18 cellular contexts compared by ENCODE assay signal in genomic region chr15:39191871-39192281, GRCh38.
A peak's percentile ranks its signal among the peaks of the same experiment; 100 is the strongest.
DNase-seq lines count a peak whose midpoint lies in the region; ATAC-seq and TF ChIP-seq lines count a peak whose summit lies in the region.
"Had no signal": no experiment of that assay in that cellular context is flagged by ENCODE, and none has a peak within 500 bp of the region (broad histone marks: within the 10 kb centered on the region; RNA-seq: fewer than 3 reads in every experiment).

No MANE protein-coding gene starts in this region.

- H4K12ac ChIP-seq in trophoblast cell (ENCODE audit: low read depth, low read length) = no peak overlapping the region

- H3K4ac ChIP-seq in trophoblast cell (ENCODE audit: low read depth, low read length) = no peak overlapping the region

- H3K9me3 ChIP-seq in GM23248 (ENCODE audit: low read depth) = no peaks in the 10 kb centered on the region
- H3K9me3 ChIP-seq in trophoblast cell (ENCODE audit: insufficient read depth, low read depth, low read length) = no peaks in the 10 kb centered on the region
- no peaks in the 10 kb centered on the region for H3K9me3 ChIP-seq in esophagus muscularis mucosa
- H3K9me3 ChIP-seq: thoracic aorta had no signal

- H4K20me1 ChIP-seq in GM23248 (ENCODE audit: insufficient read depth) = no peaks in the 10 kb centered on the region

- H4K91ac ChIP-seq in trophoblast cell (ENCODE audit: low read depth, low read length) = no peak overlapping the region

- no peak overlapping the region for H2AFZ ChIP-seq in GM23248
- no peak overlapping the region for H2AFZ ChIP-seq in trophoblast cell (ENCODE audit: insufficient read depth, low read length, poor library complexity)

- H3K14ac ChIP-seq in trophoblast cell (ENCODE audit: low read length) = no peak overlapping the region

- no peak overlapping the region for H2BK12ac ChIP-seq in trophoblast cell (ENCODE audit: low read length)

- H3F3A ChIP-seq in GM23248 (ENCODE audit: insufficient read depth) = peaks cover 89% of the 10 kb centered on the region

- H3K27me3 ChIP-seq in GM23248 (replicated peaks; ENCODE audit: insufficient read depth) (no peaks in the 10 kb centered on the region), trophoblast cell (ENCODE audit: insufficient read depth, low read length) (no peaks in the 10 kb centered on the region), esophagus muscularis mucosa (no peaks in the 10 kb centered on the region)

- H3K27ac ChIP-seq in GM23248 = peak overlapping the region; percentile 70
- H3K27ac ChIP-seq in trophoblast cell (ENCODE audit: low read depth, low read length) = peak overlapping the region; percentile 68
- no peak overlapping the region for H3K27ac ChIP-seq in esophagus muscularis mucosa (replicated peaks in 1 of 4)
- H3K27ac ChIP-seq: C4-2B, dorsolateral prefrontal cortex, thoracic aorta had no signal

- H3K4me3 ChIP-seq in GM23248 (no peak overlapping the region), fibroblast of the aortic adventitia (ENCODE audit: low read depth, low read length) (no peak overlapping the region), trophoblast cell (ENCODE audit: low read depth, low read length) (no peak overlapping the region), esophagus muscularis mucosa (no peak overlapping the region)
- H3K4me3 ChIP-seq: dorsolateral prefrontal cortex, thoracic aorta had no signal

- DNase-seq in GM23248 (peak; percentile 66), fibroblast of the aortic adventitia (ENCODE audit: low read depth) (peak; percentile 59), trophoblast cell (peak in 1 of 2 donors; percentile 67), iPS-NIHi11 (ENCODE audit: low spot score) (no peak), RKO (ENCODE audit: low spot score) (no peak), esophagus muscularis mucosa (ENCODE audit: extremely low spot score) (no peak), NCI-H2029 treated with DMSO at 0.1 percent for 48 hours (lab: John Stamatoyannopoulos, UW) (no peak)
- DNase-seq: activated CD4-positive, alpha-beta T cell treated with anti-CD3 and anti-CD28 coated beads, Interleukin-2, amount 10 ng/mL, durations not matched to agents 7 days and 5 days; activated T-cell treated with anti-CD3 and anti-CD28 coated beads, Interleukin-2, amount 50 U/mL, for 4 hours; DMS79 treated with DMSO at 0.1 percent for 48 hours; dorsolateral prefrontal cortex; immature natural killer cell; NCI-H187 treated with DMSO at 0.1 percent for 48 hours; posterior cingulate gyrus had no signal

- no peak for TF ChIP-seq CTCF in fibroblast of the aortic adventitia (IDR thresholded peaks at IDR 0.05; ENCODE audit: insufficient read depth, low read length)
- no peak for TF ChIP-seq CTCF in esophagus muscularis mucosa (IDR thresholded peaks at IDR 0.05)

- H3K4me1 ChIP-seq in GM23248 (ENCODE audit: insufficient read depth) (peaks cover 91% of the 10 kb centered on the region), trophoblast cell (ENCODE audit: control insufficient read depth in 1 of 2, insufficient read depth in 2 of 2, low read length in 2 of 2) (peaks cover 3 to 9% of the 10 kb centered on the region in 2 experiments), esophagus muscularis mucosa (peaks cover 0 to 8% (median 7%) of the 10 kb centered on the region in 4 donors)

- H2AK5ac ChIP-seq in trophoblast cell (ENCODE audit: low read length) = no peak overlapping the region

- H3K18ac ChIP-seq in trophoblast cell (ENCODE audit: low read length) = no peak overlapping the region

- H3K9me2 ChIP-seq in GM23248 (ENCODE audit: insufficient read depth) = no peaks in the 10 kb centered on the region

- peaks cover 26% of the 10 kb centered on the region; the same call in 1 of the 2 replicates for H3K79me2 ChIP-seq in GM23248 (ENCODE audit: insufficient read depth)
- H3K79me2 ChIP-seq in trophoblast cell (ENCODE audit: control insufficient read depth, insufficient read depth, low read length, poor library complexity) = no peaks in the 10 kb centered on the region

- H3K9ac ChIP-seq in GM23248 = peak overlapping the region; percentile 39
- H3K9ac ChIP-seq in trophoblast cell (ENCODE audit: low read length) = no peak overlapping the region

- ATAC-seq in SK-N-SH treated with all-trans-retinoic acid at 6 μM for 48 hours = peak; percentile 56
- ATAC-seq: activated T-cell treated with anti-CD3 and anti-CD28 coated beads, Interleukin-2, amount 50 U/mL, for 4 hours; HCT116 had no signal

- H3K4me2 ChIP-seq in GM23248 (ENCODE audit: unreplicated experiment) = peak overlapping the region; percentile 41
- H3K4me2 ChIP-seq in trophoblast cell (ENCODE audit: low read length) = no peak overlapping the region

- H3K36me3 ChIP-seq in GM23248 (ENCODE audit: low read depth) (no peaks in the 10 kb centered on the region), trophoblast cell (ENCODE audit: control insufficient read depth in 1 of 2, insufficient read depth in 2 of 2, low read length in 2 of 2) (no peaks in the 10 kb centered on the region), esophagus muscularis mucosa (no peaks in the 10 kb centered on the region)
- H3K36me3 ChIP-seq: thoracic aorta had no signal

- in situ Hi-C loops in GM23248 (cut with MboI) = no loop called here

- H4K8ac ChIP-seq in trophoblast cell (ENCODE audit: low read depth, low read length) = no peak overlapping the region

- H2BK120ac ChIP-seq in trophoblast cell (ENCODE audit: insufficient read depth, low read length, poor library complexity) = no peak overlapping the region

- no peak overlapping the region for H2BK5ac ChIP-seq in trophoblast cell (ENCODE audit: low read depth, low read length, poor library complexity)

- no peak for TF ChIP-seq POLR2A in esophagus muscularis mucosa (IDR thresholded peaks at IDR 0.05; ENCODE audit: low read depth)

- H3K79me1 ChIP-seq in trophoblast cell (ENCODE audit: low read length) = peaks cover 13% of the 10 kb centered on the region

- intact Hi-C loops in esophagus muscularis mucosa (cut with DNase I) = no loop called here

- TF ChIP-seq EP300 in esophagus muscularis mucosa (IDR thresholded peaks at IDR 0.05) = no peak

- H3K23ac ChIP-seq in trophoblast cell (ENCODE audit: low read length) = no peak overlapping the region

TF ChIP-seq in SK-N-SH treated with all-trans-retinoic acid at 6 μM for 48 hours, 23 proteins besides CTCF, POLR2A, EP300 and RAD21:
- TF ChIP-seq ISL1 (CRISPR knock-in tag; IDR thresholded peaks at IDR 0.05) (0 out of 2 replicates have a peak, but pooled peaks have one; percentile 8), POU6F1 (CRISPR knock-in tag; IDR thresholded peaks at IDR 0.05; ENCODE audit: borderline replicate concordance, low read depth) (no peak)

Comparison
In these comparisons a context has a peak if more than half of its experiments do, and no peak if none do; other contexts are left out.
1. DNase-seq: peak in GM23248 (single experiment) and fibroblast of the aortic adventitia (single experiment); none in iPS-NIHi11 (single experiment), RKO (single experiment), esophagus muscularis mucosa (single experiment) and NCI-H2029 treated with DMSO at 0.1 percent for 48 hours (single experiment).
2. H3K27ac ChIP-seq: peak in GM23248 (single experiment) and trophoblast cell (single experiment); none in esophagus muscularis mucosa (0 of 4).